1 cellular context compared by ENCODE assay signal in the genomic region with DNA sequence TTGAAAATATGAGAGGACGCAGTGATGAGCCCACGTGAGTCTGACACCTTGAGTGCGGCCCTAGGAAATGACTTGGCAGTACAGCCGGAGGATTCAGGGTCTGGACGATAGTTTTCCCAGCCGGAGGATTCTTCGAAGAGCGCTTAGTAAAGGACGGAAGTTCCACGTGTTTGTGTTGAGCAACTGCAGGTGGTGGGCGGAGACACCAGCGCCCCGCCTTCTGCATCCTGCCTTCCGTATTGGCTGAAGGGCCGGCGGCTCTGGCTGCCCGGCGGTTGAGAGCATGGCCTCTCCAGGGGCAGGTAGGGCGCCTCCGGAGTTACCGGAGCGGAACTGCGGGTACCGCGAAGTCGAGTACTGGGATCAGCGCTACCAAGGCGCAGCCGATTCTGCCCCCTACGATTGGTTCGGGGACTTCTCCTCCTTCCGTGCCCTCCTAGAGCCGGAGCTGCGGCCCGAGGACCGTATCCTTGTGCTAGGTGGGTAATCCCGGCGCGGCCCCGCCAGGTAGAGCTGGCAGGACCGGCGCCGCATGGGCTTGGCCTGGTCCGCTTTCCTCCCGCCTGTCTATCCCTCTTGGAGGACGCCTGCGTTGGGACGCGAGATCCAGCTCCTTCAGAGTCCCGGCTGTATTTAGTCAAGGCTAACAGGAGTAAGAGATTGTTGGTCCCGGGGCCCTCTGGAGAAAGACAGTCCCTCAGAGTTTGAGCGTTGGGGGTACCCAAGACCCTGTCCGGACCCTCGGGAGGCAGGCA.
A peak's percentile ranks its signal among the peaks of the same experiment; 100 is the strongest.
TF ChIP-seq lines count a peak whose summit lies in the region.

A gene (plus strand): TSS at position 261 of the 755 bp plus-strand sequence. CDS start 23 bp downstream, at position 284.

TF ChIP-seq in HepG2, 621 proteins besides CTCF, POLR2A, EP300 and RAD21 (continued from another document and continues in another):
- TF ChIP-seq, protein P1, sequence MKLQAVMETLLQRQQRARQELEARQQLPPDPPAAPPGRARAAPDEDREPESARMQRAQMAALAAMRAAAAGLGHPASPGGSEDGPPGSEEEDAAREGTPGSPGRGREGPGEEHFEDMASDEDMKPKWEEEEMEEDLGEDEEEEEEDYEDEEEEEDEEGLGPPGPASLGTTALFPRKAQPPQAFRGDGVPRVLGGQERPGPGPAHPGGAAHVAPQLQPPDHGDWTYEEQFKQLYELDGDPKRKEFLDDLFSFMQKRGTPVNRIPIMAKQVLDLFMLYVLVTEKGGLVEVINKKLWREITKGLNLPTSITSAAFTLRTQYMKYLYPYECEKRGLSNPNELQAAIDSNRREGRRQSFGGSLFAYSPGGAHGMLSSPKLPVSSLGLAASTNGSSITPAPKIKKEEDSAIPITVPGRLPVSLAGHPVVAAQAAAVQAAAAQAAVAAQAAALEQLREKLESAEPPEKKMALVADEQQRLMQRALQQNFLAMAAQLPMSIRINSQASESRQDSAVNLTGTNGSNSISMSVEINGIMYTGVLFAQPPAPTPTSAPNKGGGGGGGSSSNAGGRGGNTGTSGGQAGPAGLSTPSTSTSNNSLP (IDR thresholded peaks at IDR 0.05; ENCODE audit: low read depth, low read length) = no peak
- TF ChIP-seq, protein P2, sequence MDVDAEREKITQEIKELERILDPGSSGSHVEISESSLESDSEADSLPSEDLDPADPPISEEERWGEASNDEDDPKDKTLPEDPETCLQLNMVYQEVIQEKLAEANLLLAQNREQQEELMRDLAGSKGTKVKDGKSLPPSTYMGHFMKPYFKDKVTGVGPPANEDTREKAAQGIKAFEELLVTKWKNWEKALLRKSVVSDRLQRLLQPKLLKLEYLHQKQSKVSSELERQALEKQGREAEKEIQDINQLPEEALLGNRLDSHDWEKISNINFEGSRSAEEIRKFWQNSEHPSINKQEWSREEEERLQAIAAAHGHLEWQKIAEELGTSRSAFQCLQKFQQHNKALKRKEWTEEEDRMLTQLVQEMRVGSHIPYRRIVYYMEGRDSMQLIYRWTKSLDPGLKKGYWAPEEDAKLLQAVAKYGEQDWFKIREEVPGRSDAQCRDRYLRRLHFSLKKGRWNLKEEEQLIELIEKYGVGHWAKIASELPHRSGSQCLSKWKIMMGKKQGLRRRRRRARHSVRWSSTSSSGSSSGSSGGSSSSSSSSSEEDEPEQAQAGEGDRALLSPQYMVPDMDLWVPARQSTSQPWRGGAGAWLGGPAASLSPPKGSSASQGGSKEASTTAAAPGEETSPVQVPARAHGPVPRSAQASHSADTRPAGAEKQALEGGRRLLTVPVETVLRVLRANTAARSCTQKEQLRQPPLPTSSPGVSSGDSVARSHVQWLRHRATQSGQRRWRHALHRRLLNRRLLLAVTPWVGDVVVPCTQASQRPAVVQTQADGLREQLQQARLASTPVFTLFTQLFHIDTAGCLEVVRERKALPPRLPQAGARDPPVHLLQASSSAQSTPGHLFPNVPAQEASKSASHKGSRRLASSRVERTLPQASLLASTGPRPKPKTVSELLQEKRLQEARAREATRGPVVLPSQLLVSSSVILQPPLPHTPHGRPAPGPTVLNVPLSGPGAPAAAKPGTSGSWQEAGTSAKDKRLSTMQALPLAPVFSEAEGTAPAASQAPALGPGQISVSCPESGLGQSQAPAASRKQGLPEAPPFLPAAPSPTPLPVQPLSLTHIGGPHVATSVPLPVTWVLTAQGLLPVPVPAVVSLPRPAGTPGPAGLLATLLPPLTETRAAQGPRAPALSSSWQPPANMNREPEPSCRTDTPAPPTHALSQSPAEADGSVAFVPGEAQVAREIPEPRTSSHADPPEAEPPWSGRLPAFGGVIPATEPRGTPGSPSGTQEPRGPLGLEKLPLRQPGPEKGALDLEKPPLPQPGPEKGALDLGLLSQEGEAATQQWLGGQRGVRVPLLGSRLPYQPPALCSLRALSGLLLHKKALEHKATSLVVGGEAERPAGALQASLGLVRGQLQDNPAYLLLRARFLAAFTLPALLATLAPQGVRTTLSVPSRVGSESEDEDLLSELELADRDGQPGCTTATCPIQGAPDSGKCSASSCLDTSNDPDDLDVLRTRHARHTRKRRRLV (CRISPR knock-in tag; IDR thresholded peaks at IDR 0.05) = no peak
- TF ChIP-seq ZMYM2 (CRISPR knock-in tag; IDR thresholded peaks at IDR 0.05) (0 out of 2 replicates have a peak, but pooled peaks have one; percentile 4), ZSCAN9 (CRISPR knock-in tag; IDR thresholded peaks at IDR 0.05; ENCODE audit: borderline replicate concordance) (no peak), ZNF136 (CRISPR knock-in tag; IDR thresholded peaks at IDR 0.05; ENCODE audit: low read depth) (no peak), IKZF1 (IDR thresholded peaks at IDR 0.05) (no peak), ZNF749 (CRISPR knock-in tag; IDR thresholded peaks at IDR 0.05; ENCODE audit: borderline replicate concordance) (no peak), PCBP2 (optimal IDR thresholded peaks at IDR 0.05; ENCODE audit: low read depth, low read length, poor library complexity, severe bottlenecking) (no peak), BRCA1 (CRISPR knock-in tag; IDR thresholded peaks at IDR 0.05) (0 out of 2 replicates have a peak, but pooled peaks have one; percentile 83), MTA1 (CRISPR knock-in tag; IDR thresholded peaks at IDR 0.05; ENCODE audit: borderline replicate concordance) (no peak), ZNF296 (CRISPR knock-in tag; conservative IDR thresholded peaks at IDR 0.05) (no peak), DPF2 (CRISPR knock-in tag; IDR thresholded peaks at IDR 0.05; ENCODE audit: borderline replicate concordance, low read depth) (no peak), ZNF564 (CRISPR knock-in tag; IDR thresholded peaks at IDR 0.05) (no peak), PRPF4 (IDR thresholded peaks at IDR 0.05; ENCODE audit: low read depth, low read length, poor library complexity, severe bottlenecking) (no peak), BHLHE40 (IDR thresholded peaks at IDR 0.05; ENCODE audit: low read length) (peak; percentile 85), FOXK1 (CRISPR knock-in tag; IDR thresholded peaks at IDR 0.05; ENCODE audit: borderline replicate concordance, low read depth) (peak; percentile 93), MLLT10 (CRISPR knock-in tag; IDR thresholded peaks at IDR 0.05) (no peak), KLF13 (CRISPR knock-in tag; IDR thresholded peaks at IDR 0.05) (no peak), ZNF232 (CRISPR knock-in tag; IDR thresholded peaks at IDR 0.05; ENCODE audit: borderline replicate concordance) (no peak; the same call in 1 of the 2 replicates), NCOR1 (IDR thresholded peaks at IDR 0.05; ENCODE audit: borderline replicate concordance, low read length) (no peak), ZNF589 (CRISPR knock-in tag; conservative IDR thresholded peaks at IDR 0.05) (no peak), CCAR2 (optimal IDR thresholded peaks at IDR 0.05; ENCODE audit: low read depth, low read length) (no peak), ZNF850 (CRISPR knock-in tag; conservative IDR thresholded peaks at IDR 0.05) (no peak), ZNF24 (IDR thresholded peaks at IDR 0.05) (no peak), ZNF83 (CRISPR knock-in tag; IDR thresholded peaks at IDR 0.05; ENCODE audit: borderline replicate concordance) (no peak), TBX2 (CRISPR knock-in tag; IDR thresholded peaks at IDR 0.05; ENCODE audit: borderline replicate concordance) (no peak), ZNF101 (CRISPR knock-in tag; IDR thresholded peaks at IDR 0.05; ENCODE audit: borderline replicate concordance, low read depth) (no peak), NCOA5 (CRISPR knock-in tag; IDR thresholded peaks at IDR 0.05) (no peak), TCF12 (IDR thresholded peaks at IDR 0.05) (no peak), TCF12 (CRISPR knock-in tag; IDR thresholded peaks at IDR 0.05) (no peak), RFX3 (CRISPR knock-in tag; IDR thresholded peaks at IDR 0.05) (no peak)
- TF ChIP-seq, protein P3, sequence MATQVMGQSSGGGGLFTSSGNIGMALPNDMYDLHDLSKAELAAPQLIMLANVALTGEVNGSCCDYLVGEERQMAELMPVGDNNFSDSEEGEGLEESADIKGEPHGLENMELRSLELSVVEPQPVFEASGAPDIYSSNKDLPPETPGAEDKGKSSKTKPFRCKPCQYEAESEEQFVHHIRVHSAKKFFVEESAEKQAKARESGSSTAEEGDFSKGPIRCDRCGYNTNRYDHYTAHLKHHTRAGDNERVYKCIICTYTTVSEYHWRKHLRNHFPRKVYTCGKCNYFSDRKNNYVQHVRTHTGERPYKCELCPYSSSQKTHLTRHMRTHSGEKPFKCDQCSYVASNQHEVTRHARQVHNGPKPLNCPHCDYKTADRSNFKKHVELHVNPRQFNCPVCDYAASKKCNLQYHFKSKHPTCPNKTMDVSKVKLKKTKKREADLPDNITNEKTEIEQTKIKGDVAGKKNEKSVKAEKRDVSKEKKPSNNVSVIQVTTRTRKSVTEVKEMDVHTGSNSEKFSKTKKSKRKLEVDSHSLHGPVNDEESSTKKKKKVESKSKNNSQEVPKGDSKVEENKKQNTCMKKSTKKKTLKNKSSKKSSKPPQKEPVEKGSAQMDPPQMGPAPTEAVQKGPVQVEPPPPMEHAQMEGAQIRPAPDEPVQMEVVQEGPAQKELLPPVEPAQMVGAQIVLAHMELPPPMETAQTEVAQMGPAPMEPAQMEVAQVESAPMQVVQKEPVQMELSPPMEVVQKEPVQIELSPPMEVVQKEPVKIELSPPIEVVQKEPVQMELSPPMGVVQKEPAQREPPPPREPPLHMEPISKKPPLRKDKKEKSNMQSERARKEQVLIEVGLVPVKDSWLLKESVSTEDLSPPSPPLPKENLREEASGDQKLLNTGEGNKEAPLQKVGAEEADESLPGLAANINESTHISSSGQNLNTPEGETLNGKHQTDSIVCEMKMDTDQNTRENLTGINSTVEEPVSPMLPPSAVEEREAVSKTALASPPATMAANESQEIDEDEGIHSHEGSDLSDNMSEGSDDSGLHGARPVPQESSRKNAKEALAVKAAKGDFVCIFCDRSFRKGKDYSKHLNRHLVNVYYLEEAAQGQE (IDR thresholded peaks at IDR 0.05; ENCODE audit: borderline replicate concordance in 1 of 2, low read depth in 1 of 2, low read length in 2 of 2) = peak in 1 of 2 experiments; percentile 63; a peak in 1 of 4 replicates
- TF ChIP-seq, protein P4, sequence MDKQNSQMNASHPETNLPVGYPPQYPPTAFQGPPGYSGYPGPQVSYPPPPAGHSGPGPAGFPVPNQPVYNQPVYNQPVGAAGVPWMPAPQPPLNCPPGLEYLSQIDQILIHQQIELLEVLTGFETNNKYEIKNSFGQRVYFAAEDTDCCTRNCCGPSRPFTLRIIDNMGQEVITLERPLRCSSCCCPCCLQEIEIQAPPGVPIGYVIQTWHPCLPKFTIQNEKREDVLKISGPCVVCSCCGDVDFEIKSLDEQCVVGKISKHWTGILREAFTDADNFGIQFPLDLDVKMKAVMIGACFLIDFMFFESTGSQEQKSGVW (CRISPR knock-in tag; IDR thresholded peaks at IDR 0.05; ENCODE audit: borderline replicate concordance) = no peak
- TF ChIP-seq, protein P5, sequence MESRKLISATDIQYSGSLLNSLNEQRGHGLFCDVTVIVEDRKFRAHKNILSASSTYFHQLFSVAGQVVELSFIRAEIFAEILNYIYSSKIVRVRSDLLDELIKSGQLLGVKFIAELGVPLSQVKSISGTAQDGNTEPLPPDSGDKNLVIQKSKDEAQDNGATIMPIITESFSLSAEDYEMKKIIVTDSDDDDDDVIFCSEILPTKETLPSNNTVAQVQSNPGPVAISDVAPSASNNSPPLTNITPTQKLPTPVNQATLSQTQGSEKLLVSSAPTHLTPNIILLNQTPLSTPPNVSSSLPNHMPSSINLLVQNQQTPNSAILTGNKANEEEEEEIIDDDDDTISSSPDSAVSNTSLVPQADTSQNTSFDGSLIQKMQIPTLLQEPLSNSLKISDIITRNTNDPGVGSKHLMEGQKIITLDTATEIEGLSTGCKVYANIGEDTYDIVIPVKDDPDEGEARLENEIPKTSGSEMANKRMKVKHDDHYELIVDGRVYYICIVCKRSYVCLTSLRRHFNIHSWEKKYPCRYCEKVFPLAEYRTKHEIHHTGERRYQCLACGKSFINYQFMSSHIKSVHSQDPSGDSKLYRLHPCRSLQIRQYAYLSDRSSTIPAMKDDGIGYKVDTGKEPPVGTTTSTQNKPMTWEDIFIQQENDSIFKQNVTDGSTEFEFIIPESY (CRISPR knock-in tag; IDR thresholded peaks at IDR 0.05) = 0 out of 2 replicates have a peak, but pooled peaks have one; percentile 7
- TF ChIP-seq, protein P6, sequence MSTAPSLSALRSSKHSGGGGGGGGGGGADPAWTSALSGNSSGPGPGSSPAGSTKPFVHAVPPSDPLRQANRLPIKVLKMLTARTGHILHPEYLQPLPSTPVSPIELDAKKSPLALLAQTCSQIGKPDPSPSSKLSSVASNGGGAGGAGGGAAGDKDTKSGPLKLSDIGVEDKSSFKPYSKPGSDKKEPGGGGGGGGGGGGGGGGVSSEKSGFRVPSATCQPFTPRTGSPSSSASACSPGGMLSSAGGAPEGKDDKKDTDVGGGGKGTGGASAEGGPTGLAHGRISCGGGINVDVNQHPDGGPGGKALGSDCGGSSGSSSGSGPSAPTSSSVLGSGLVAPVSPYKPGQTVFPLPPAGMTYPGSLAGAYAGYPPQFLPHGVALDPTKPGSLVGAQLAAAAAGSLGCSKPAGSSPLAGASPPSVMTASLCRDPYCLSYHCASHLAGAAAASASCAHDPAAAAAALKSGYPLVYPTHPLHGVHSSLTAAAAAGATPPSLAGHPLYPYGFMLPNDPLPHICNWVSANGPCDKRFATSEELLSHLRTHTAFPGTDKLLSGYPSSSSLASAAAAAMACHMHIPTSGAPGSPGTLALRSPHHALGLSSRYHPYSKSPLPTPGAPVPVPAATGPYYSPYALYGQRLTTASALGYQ (CRISPR knock-in tag; IDR thresholded peaks at IDR 0.05) = peak; percentile 16; the same call in 1 of the 2 replicates
- TF ChIP-seq, protein P7, sequence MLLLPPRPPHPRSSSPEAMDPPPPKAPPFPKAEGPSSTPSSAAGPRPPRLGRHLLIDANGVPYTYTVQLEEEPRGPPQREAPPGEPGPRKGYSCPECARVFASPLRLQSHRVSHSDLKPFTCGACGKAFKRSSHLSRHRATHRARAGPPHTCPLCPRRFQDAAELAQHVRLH (CRISPR knock-in tag; IDR thresholded peaks at IDR 0.05; ENCODE audit: borderline replicate concordance, low read depth) = peak; percentile 56; the same call in 1 of the 2 replicates
- TF ChIP-seq, protein P8, sequence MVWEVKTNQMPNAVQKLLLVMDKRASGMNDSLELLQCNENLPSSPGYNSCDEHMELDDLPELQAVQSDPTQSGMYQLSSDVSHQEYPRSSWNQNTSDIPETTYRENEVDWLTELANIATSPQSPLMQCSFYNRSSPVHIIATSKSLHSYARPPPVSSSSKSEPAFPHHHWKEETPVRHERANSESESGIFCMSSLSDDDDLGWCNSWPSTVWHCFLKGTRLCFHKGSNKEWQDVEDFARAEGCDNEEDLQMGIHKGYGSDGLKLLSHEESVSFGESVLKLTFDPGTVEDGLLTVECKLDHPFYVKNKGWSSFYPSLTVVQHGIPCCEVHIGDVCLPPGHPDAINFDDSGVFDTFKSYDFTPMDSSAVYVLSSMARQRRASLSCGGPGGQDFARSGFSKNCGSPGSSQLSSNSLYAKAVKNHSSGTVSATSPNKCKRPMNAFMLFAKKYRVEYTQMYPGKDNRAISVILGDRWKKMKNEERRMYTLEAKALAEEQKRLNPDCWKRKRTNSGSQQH (CRISPR knock-in tag; IDR thresholded peaks at IDR 0.05; ENCODE audit: low read depth) = peak; percentile 81; the same call in 1 of the 2 replicates
- TF ChIP-seq, protein P9, sequence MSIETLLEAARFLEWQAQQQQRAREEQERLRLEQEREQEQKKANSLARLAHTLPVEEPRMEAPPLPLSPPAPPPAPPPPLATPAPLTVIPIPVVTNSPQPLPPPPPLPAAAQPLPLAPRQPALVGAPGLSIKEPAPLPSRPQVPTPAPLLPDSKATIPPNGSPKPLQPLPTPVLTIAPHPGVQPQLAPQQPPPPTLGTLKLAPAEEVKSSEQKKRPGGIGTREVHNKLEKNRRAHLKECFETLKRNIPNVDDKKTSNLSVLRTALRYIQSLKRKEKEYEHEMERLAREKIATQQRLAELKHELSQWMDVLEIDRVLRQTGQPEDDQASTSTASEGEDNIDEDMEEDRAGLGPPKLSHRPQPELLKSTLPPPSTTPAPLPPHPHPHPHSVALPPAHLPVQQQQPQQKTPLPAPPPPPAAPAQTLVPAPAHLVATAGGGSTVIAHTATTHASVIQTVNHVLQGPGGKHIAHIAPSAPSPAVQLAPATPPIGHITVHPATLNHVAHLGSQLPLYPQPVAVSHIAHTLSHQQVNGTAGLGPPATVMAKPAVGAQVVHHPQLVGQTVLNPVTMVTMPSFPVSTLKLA (IDR thresholded peaks at IDR 0.05) = peak; percentile 93
